In genomic region chr9:5574998-5575397, GRCh38 we compare ENCODE assay signal across 1 cellular context.
TF ChIP-seq lines count a peak whose summit lies in the region.

No MANE protein-coding gene starts in this region.

TF ChIP-seq in WTC11, 78 proteins besides CTCF, POLR2A, EP300 and RAD21 (continued from another document):
- TF ChIP-seq HMGXB4 (CRISPR knock-in tag; IDR thresholded peaks at IDR 0.05): no peak
- no peak for TF ChIP-seq TEAD4 (CRISPR knock-in tag; IDR thresholded peaks at IDR 0.05)
- TF ChIP-seq TEAD1 (CRISPR knock-in tag; IDR thresholded peaks at IDR 0.05): no peak
